ENCODE assay signal across 19 cellular contexts in the genomic region with DNA sequence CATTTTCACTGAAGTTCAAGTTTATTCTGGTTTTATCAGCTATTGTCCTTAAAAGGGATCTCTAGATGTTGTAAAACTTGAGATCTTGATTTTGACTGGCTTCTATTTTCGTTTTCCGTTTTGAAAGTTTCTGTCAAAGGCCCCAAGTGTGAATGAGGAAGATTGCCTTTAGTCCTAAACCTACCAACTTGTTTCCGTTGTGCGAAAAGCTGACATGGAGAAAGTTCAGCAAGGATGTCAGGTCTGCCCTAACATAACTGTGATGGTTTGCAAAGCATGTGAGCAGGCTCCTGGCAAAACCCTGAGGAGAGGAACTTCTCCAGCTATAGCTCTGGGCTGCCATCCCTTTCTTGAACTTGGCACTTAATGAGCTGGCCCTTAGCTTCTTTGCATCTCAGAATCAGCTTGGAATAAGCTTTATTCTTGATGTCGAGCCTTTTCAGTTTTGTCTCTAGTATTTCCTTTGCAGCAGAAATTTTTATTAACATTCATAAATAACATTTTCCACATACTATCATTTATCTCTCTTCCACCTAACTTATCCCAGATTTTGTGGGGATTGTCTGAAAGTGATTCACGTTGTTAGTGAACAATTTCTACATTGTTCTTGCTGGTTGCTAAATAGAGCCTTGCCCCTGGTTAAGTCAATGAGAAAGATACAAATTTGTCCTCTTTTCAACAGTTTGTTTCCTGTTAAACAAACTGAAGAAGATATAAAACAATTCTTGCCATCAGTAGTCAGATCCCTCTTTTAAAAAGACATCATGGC.
"Had no signal": no experiment of that assay in that cellular context is flagged by ENCODE, and none has a peak within 500 bp of the region (broad histone marks: within the 10 kb centered on the region; RNA-seq: fewer than 3 reads in every experiment).

No MANE protein-coding gene starts in this region.

- H3K27ac ChIP-seq: heart right ventricle, left ventricle myocardium inferior, transverse colon had no signal

- DNase-seq: activated B cell treated with CpG ODN at 0.5 μM for 24 hours; activated CD4-positive, alpha-beta memory T cell treated with anti-CD3 and anti-CD28 coated beads, Interleukin-2, amount 10 ng/mL, durations not matched to agents 7 days and 5 days; activated CD4-positive, alpha-beta T cell treated with anti-CD3 and anti-CD28 coated beads for 4 hours; activated CD8-positive, alpha-beta memory T cell treated with anti-CD3 and anti-CD28 coated beads, Interleukin-2, amount 10 ng/mL, durations not matched to agents 7 days and 5 days; activated naive CD4-positive, alpha-beta T cell; activated T-cell treated with anti-CD3 and anti-CD28 coated beads, Interleukin-2, amount 50 U/mL, for 1 hour; effector CD8-positive, alpha-beta T cell; heart right ventricle; immature natural killer cell; kidney glomerular epithelial cell; left ventricle myocardium inferior; mammary epithelial cell; stimulated activated CD4-positive, alpha-beta T cell treated with anti-CD3 and anti-CD28 coated beads, Interleukin-12 subunit alpha, Interleukin-12 subunit beta, amount 100 ng/mL, for 4 hours; stimulated activated naive CD8-positive, alpha-beta T cell treated with anti-CD3 and anti-CD28 coated beads, Interleukin-15, Interleukin-2, amounts not matched to agents 100 U/mL and 50 U/mL, for 24 hours; substantia nigra; transverse colon; uterus had no signal

- H3K36me3 ChIP-seq: heart right ventricle, left ventricle myocardium inferior, transverse colon, uterus had no signal

- H3K4me1 ChIP-seq: heart right ventricle, left ventricle myocardium inferior, transverse colon, uterus had no signal

- H3K9me3 ChIP-seq: heart right ventricle, left ventricle myocardium inferior, transverse colon, uterus had no signal

- H3K27me3 ChIP-seq: heart right ventricle, transverse colon, uterus had no signal

- ATAC-seq: activated CD8-positive, alpha-beta memory T cell treated with anti-CD3 and anti-CD28 coated beads, Interleukin-2, amount 10 ng/mL, durations not matched to agents 7 days and 5 days; activated T-helper 17 cell treated with anti-CD3 and anti-CD28 coated beads, Interleukin-2, amount 50 U/mL, for 72 hours; esophagus mucosa; heart right ventricle; stimulated activated naive CD8-positive, alpha-beta T cell treated with anti-CD3 and anti-CD28 coated beads, Interleukin-15, Interleukin-2, amounts not matched to agents 100 U/mL and 50 U/mL, for 24 hours had no signal

- H3K4me3 ChIP-seq: heart right ventricle, left ventricle myocardium inferior, transverse colon, uterus had no signal
